In genomic region chr15:80703965-80704364, GRCh38 we compare ENCODE assay signal across 21 cellular contexts.
"Had no signal": no experiment of that assay in that cellular context is flagged by ENCODE, and none has a peak within 500 bp of the region (broad histone marks: within the 10 kb centered on the region; RNA-seq: fewer than 3 reads in every experiment).

No MANE protein-coding gene starts in this region.

- H2AFZ ChIP-seq: parathyroid adenoma had no signal

- H3K4me3 ChIP-seq: left lung, right lobe of liver, smooth muscle cell, thoracic aorta had no signal

- ATAC-seq: activated CD4-positive, alpha-beta T cell treated with anti-CD3 and anti-CD28 coated beads for 36 hours; activated T-cell treated with anti-CD3 and anti-CD28 coated beads, Interleukin-2, amount 50 U/mL, for 72 hours; left lung had no signal

- H3K4me1 Mint-ChIP-seq: activated B cell treated with CpG ODN at 0.5 μM for 24 hours had no signal

- H3K27me3 Mint-ChIP-seq: brain, type B pancreatic cell had no signal

- H3K36me3 ChIP-seq: left lung, right lobe of liver, thoracic aorta had no signal

- DNase-seq: activated B cell treated with CpG ODN at 0.5 μM for 24 hours; activated CD4-positive, alpha-beta T cell treated with anti-CD3 and anti-CD28 coated beads for 36 hours; activated CD4-positive, alpha-beta T cell treated with anti-CD3 and anti-CD28 coated beads, Interleukin-2, amount 50 U/mL, for 48 hours; activated effector memory CD4-positive, alpha-beta T cell treated with Interleukin-2 at 50 U/mL for 16 hours; activated naive CD4-positive, alpha-beta T cell treated with anti-CD3 and anti-CD28 coated beads for 36 hours; activated naive CD8-positive, alpha-beta T cell treated with anti-CD3 and anti-CD28 coated beads, Interleukin-2, amount 10 ng/mL, durations not matched to agents 7 days and 5 days; activated T-cell treated with anti-CD3 and anti-CD28 coated beads, Interleukin-2, amount 50 U/mL, for 72 hours; foreskin fibroblast; kidney glomerular epithelial cell; left lung; right lobe of liver; stimulated activated CD4-positive, alpha-beta T cell treated with anti-CD3 and anti-CD28 coated beads, Interleukin-15, amount 100 ng/mL, for 24 hours; stimulated activated naive CD4-positive, alpha-beta T cell treated with Interleukin-2 at 50 U/mL for 16 hours; T-helper 9 cell had no signal

- H3K27me3 ChIP-seq: left lung, right lobe of liver had no signal

- H3K27ac Mint-ChIP-seq: activated B cell treated with CpG ODN at 0.5 μM for 24 hours; activated CD4-positive, alpha-beta T cell treated with anti-CD3 and anti-CD28 coated beads for 36 hours; activated naive CD4-positive, alpha-beta T cell treated with anti-CD3 and anti-CD28 coated beads for 36 hours; activated naive CD8-positive, alpha-beta T cell treated with anti-CD3 and anti-CD28 coated beads, Interleukin-2, amount 10 ng/mL, durations not matched to agents 7 days and 5 days; activated T-cell treated with anti-CD3 and anti-CD28 coated beads, Interleukin-2, amount 50 U/mL, for 72 hours; brain; type B pancreatic cell had no signal

- H3K9me3 ChIP-seq: left lung, right lobe of liver, thoracic aorta had no signal

- H3K79me2 ChIP-seq: parathyroid adenoma had no signal

- H3K4me3 Mint-ChIP-seq: activated B cell treated with CpG ODN at 0.5 μM for 24 hours; activated CD4-positive, alpha-beta T cell treated with anti-CD3 and anti-CD28 coated beads for 36 hours; activated naive CD4-positive, alpha-beta T cell treated with anti-CD3 and anti-CD28 coated beads for 36 hours; activated naive CD8-positive, alpha-beta T cell treated with anti-CD3 and anti-CD28 coated beads, Interleukin-2, amount 10 ng/mL, durations not matched to agents 7 days and 5 days; activated T-cell treated with anti-CD3 and anti-CD28 coated beads, Interleukin-2, amount 50 U/mL, for 72 hours; brain; nephron; type B pancreatic cell had no signal

- H3K9me3 Mint-ChIP-seq: activated B cell treated with CpG ODN at 0.5 μM for 24 hours; activated naive CD4-positive, alpha-beta T cell treated with anti-CD3 and anti-CD28 coated beads for 36 hours; activated naive CD8-positive, alpha-beta T cell treated with anti-CD3 and anti-CD28 coated beads, Interleukin-2, amount 10 ng/mL, durations not matched to agents 7 days and 5 days; activated T-cell treated with anti-CD3 and anti-CD28 coated beads, Interleukin-2, amount 50 U/mL, for 72 hours; brain; nephron had no signal

- H3K4me2 ChIP-seq: smooth muscle cell had no signal

- H3K36me3 Mint-ChIP-seq: activated naive CD8-positive, alpha-beta T cell treated with anti-CD3 and anti-CD28 coated beads, Interleukin-2, amount 10 ng/mL, durations not matched to agents 7 days and 5 days had no signal

- H3K9ac ChIP-seq: parathyroid adenoma had no signal

- H3K4me1 ChIP-seq: parathyroid adenoma, right lobe of liver had no signal

- H3K27ac ChIP-seq: epithelial cell of prostate, left lung, parathyroid adenoma, right lobe of liver, thoracic aorta had no signal
